In the genomic region with DNA sequence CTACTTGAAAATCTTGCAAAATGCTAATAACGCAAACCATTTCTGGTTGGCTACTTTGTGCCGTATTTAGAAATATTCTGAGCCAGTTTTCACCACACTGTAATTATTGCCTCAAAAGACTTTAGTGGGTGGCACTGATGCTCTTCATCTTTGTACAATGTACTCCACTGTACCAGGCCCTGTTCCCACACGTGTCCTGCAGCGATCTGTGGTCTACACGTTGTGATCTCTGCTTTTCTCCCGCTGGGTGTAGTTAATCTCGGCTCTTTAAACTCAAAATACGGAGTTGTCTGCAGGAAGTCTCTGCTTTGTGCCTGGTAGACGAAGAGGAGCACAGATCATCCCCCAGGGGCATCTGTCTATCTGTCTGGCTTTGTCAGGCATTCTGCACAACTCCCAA, we compare ENCODE assay signal across 15 cellular contexts. TPM values are rescaled to one million over a fixed set of nuclear protein-coding genes. Genes with fewer than 3 reads are reported as not detected.
DNase-seq lines count a peak whose midpoint lies in the region; FAIRE-seq and TF ChIP-seq lines count a peak whose summit lies in the region.
"Had no signal": no experiment of that assay in that cellular context is flagged by ENCODE, and none has a peak within 500 bp of the region (broad histone marks: within the 10 kb centered on the region; RNA-seq: fewer than 3 reads in every experiment).

No MANE protein-coding gene starts in this region.

- H3K4me1 ChIP-seq in uterus = peaks cover 0 to 7% of the 10 kb centered on the region in 2 donors
- H3K4me1 ChIP-seq: A549 had no signal

- H3K4me1 Mint-ChIP-seq in nephron progenitor cell = peaks cover 9% of the 10 kb centered on the region
- H3K4me1 Mint-ChIP-seq: CD14-positive monocyte, IgD-negative memory B cell had no signal

- no peaks in the 10 kb centered on the region for H3K36me3 ChIP-seq in SK-N-MC (ENCODE audit: insufficient read depth, low read length)
- no peaks in the 10 kb centered on the region for H3K36me3 ChIP-seq in uterus

- peak overlapping the region; percentile 4; the same call in 1 of the 2 replicates for H3K4me3 ChIP-seq in SK-N-MC
- no peak overlapping the region for H3K4me3 ChIP-seq in uterus
- H3K4me3 ChIP-seq: A549, GM23338 had no signal

- H3K9me3 ChIP-seq in SK-N-MC (ENCODE audit: low read depth, low read length) (no peaks in the 10 kb centered on the region), uterus (no peaks in the 10 kb centered on the region)
- H3K9me3 ChIP-seq: A549 had no signal

- H3K9ac ChIP-seq in SK-N-MC (ENCODE audit: insufficient read length) = no peak overlapping the region

- peaks cover 45% of the 10 kb centered on the region for H3K9me3 Mint-ChIP-seq in nephron progenitor cell

- H3K36me3 Mint-ChIP-seq in nephron progenitor cell (ENCODE audit: low read depth) = peaks cover 91% of the 10 kb centered on the region
- H3K36me3 Mint-ChIP-seq: CD14-positive monocyte; CD8-positive, alpha-beta T cell had no signal

- DNase-seq in SK-N-MC (ENCODE audit: low read depth, low spot score) (peak; percentile 73), nephron progenitor cell (no peak), uterus (no peak), D721Med (ENCODE audit: insufficient read length, low spot score) (no peak), GM19240 (ENCODE audit: insufficient read length, low spot score) (no peak)
- DNase-seq in stimulated activated CD4-positive, alpha-beta T cell treated with anti-CD3 and anti-CD28 coated beads, Interleukin-2, amount 100 ng/mL, for 24 hours = no peak
- DNase-seq: CD8-positive, alpha-beta T cell; DMS 273 treated with DMSO at 0.1 percent for 48 hours; H7 had no signal

- H3K27me3 ChIP-seq in uterus = no peaks in the 10 kb centered on the region

- no peaks in the 10 kb centered on the region for H3K27me3 Mint-ChIP-seq in nephron progenitor cell (ENCODE audit: low read depth, poor library complexity)

- TF ChIP-seq POLR2A in uterus (IDR thresholded peaks at IDR 0.05) = no peak

- no peak overlapping the region for H3K27ac ChIP-seq in SK-N-MC
- H3K27ac ChIP-seq in cingulate gyrus (ENCODE audit: low read depth, low read length) = peak overlapping the region; percentile 66
- peak overlapping the region; percentile 46 to 89 for H3K27ac ChIP-seq in uterus
- H3K27ac ChIP-seq: A549 had no signal

- no peak overlapping the region for H3K4me3 Mint-ChIP-seq in nephron progenitor cell
- H3K4me3 Mint-ChIP-seq: CD14-positive monocyte; CD8-positive, alpha-beta T cell; GM23338; IgD-negative memory B cell had no signal

- FAIRE-seq in D721Med (lab: Jason Lieb, UNC) = no peak
- FAIRE-seq: A549 had no signal

- H3K27ac Mint-ChIP-seq in nephron progenitor cell = peak overlapping the region; percentile 39
- H3K27ac Mint-ChIP-seq: CD14-positive monocyte; CD8-positive, alpha-beta T cell; GM23338; IgD-negative memory B cell had no signal

- intact Hi-C loops in uterus (cut with DNase I; ENCODE audit: low total_unique reads) = no loop called here

- TF ChIP-seq CTCF in nephron progenitor cell (IDR thresholded peaks at IDR 0.05) (no peak), uterus (IDR thresholded peaks at IDR 0.05) (no peak), D721Med (IDR thresholded peaks at IDR 0.05; ENCODE audit: insufficient read depth, missing control alignments) (no peak)

RNA-seq across cellular contexts. Expression of a gene that starts 12.1 kb away (rescaled TPM):
- 100 to 1,000 TPM in 2 of 4 donors, 10 to 100 TPM in 2; 20.3 to 166 (median 78.8) TPM for total RNA-seq in uterus
- total RNA-seq: HT-29 had no signal

RNA-seq across cellular contexts. Expression of a gene that starts 55.8 kb away (rescaled TPM):
- total RNA-seq in uterus = 10 to 100 TPM; 10.2 to 25.0 (median 20.7) TPM
